Comparison of ENCODE assay signal across 8 cellular contexts in the genomic region with DNA sequence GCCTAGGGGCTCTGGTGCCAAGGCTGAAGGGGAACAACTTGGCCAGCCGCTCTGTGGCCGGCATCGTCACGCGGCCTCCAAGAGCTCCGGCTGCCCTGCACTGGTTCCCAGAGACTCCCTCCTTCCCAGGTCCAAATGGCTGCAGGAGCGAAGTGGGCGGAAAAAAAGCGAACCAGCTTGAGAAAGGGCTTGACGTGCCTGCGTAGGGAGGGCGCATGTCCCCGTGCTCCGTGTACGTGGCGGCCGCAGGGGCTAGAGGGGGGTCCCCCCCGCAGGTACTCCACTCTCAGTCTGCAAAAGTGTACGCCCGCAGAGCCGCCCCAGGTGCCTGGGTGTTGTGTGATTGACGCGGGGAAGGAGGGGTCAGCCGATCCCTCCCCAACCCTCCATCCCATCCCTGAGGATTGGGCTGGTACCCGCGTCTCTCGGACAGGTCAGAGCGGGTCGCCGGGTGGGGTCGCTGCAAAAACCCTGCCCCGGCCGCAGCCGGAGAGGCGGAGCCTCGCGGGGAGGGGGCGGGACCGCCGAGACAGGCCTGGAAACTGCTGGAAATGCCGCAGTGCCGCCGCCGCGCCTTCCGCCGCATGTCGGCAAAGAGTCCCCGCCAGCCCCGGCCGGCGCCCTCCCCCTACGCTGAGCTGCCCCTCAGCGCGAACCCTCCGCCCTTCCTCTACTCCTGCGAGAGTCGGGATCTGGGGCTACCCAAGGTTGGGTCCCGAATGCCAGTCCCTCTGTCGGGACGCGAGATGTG. TPM values are rescaled to one million over a fixed set of nuclear protein-coding genes. Genes with fewer than 3 reads are reported as not detected.
DNase-seq lines count a peak whose midpoint lies in the region; ATAC-seq and TF ChIP-seq lines count a peak whose summit lies in the region.

No MANE protein-coding gene starts in this region.

- TF ChIP-seq POLR2A in IMR-90 (IDR thresholded peaks at IDR 0.05; ENCODE audit: low read depth, low read length) (no peak), gastroesophageal sphincter (IDR thresholded peaks at IDR 0.05) (no peak)

- TF ChIP-seq RAD21 in IMR-90 (IDR thresholded peaks at IDR 0.05; ENCODE audit: low read length): no peak

- H2BK20ac ChIP-seq in IMR-90 (ENCODE audit: low read depth, low read length): 0 out of 2 replicates have a peak overlapping the region, but pooled peaks have one; percentile 3

- CTCF ChIA-PET in IMR-90 (lab: Yijun Ruan, JAX) (interaction anchor here (0.6 to 1.2 kb wide), 4 partner anchors 9 to 74 kb away, joined by 3 to 6 read pairs (median 4); no protein-coding TSS in a partner anchor), RWPE1 (lab: Yijun Ruan, JAX) (interaction anchor here (0.9 to 1.1 kb wide), 3 partner anchors 9 to 73 kb away, joined by 3 to 6 read pairs (median 4); partner anchors contain the start of gene MYMX)

- peak overlapping the region; percentile 75 for H4K91ac ChIP-seq in IMR-90 (ENCODE audit: insufficient read depth, low read depth, low read length)

- in situ Hi-C loops in IMR-90 (cut with MboI; ENCODE audit: low sequenced_read_pairs): no loop called here

- peak overlapping the region; percentile 83 for H3K4me3 ChIP-seq in DOHH2 (ENCODE audit: low read length)
- H3K4me3 ChIP-seq in IMR-90 (ENCODE audit: insufficient read depth, low read depth, low read length): peak overlapping the region; percentile 85
- H3K4me3 ChIP-seq in gastroesophageal sphincter: peak overlapping the region; percentile 63 to 79

- H4K8ac ChIP-seq in IMR-90 (ENCODE audit: low read depth in 2 of 2, low read length in 2 of 2): peak overlapping the region; percentile 60 to 87

- intact Hi-C loops in IMR-90 (cut with micrococcal nuclease): no loop called here

- peak overlapping the region; percentile 87 for H3K23ac ChIP-seq in IMR-90 (ENCODE audit: low read depth, low read length)

- peak overlapping the region; percentile 87 for H3K14ac ChIP-seq in IMR-90 (replicated peaks; ENCODE audit: low read depth, low read length)

- H4K20me1 ChIP-seq in DOHH2 (ENCODE audit: control insufficient read depth, insufficient read depth, low read depth, low read length) (peaks cover 34% of the 10 kb centered on the region), IMR-90 (ENCODE audit: insufficient read depth, low read length) (peaks cover 42% of the 10 kb centered on the region)

- 0 out of 2 replicates have a peak overlapping the region, but pooled peaks have one; percentile 40 for H3K56ac ChIP-seq in IMR-90 (ENCODE audit: extremely low read depth, insufficient read depth, low read length)

- peak overlapping the region; percentile 71 for H2AK5ac ChIP-seq in IMR-90 (ENCODE audit: low read depth, low read length)

- H3K18ac ChIP-seq in IMR-90 (ENCODE audit: low read depth, low read length): peak overlapping the region; percentile 63

- DNase-seq in IMR-90 (peak; percentile 81), RWPE1 (ENCODE audit: low spot score) (peak; percentile 75), nucleus accumbens (lab: John Stamatoyannopoulos, UW) (peak; percentile 41 to 95 (median 82))
- peak; percentile 63 to 75 (median 72) for DNase-seq in activated naive CD4-positive, alpha-beta T cell (lab: John Stamatoyannopoulos, UW)

- no CpG with 5 or more reads among the region's 62 CpGs for WGBS in IMR-90 (ENCODE audit: extremely low coverage in 2 of 2, insufficient read length in 1 of 2), 2 experiments
- 0% methylated on average over 10 of the region's 62 CpGs; no CpG with 5 or more reads in 1 of the 2 donors for WGBS in gastroesophageal sphincter (ENCODE audit: low coverage in 1 of 2), 2 donors

- peaks cover 18% of the 10 kb centered on the region for H3K9me1 ChIP-seq in IMR-90 (ENCODE audit: insufficient read depth, low read length)

- dilution Hi-C loops in IMR-90 (cut with HindIII; ENCODE audit: low sequenced_read_pairs, unreplicated experiment): no loop called here

- H3K4me2 ChIP-seq in DOHH2 (ENCODE audit: low read length) (peak overlapping the region; percentile 80), IMR-90 (ENCODE audit: low read depth, low read length) (peak overlapping the region; percentile 89)

- peaks cover 44% of the 10 kb centered on the region for H3F3A ChIP-seq in DOHH2 (ENCODE audit: control insufficient read depth, insufficient read depth)

- peak overlapping the region; percentile 86 for H3K4ac ChIP-seq in IMR-90 (ENCODE audit: low read depth, low read length)

- peak overlapping the region; percentile 37; the same call in 2 of the 3 replicates for H2BK15ac ChIP-seq in IMR-90 (ENCODE audit: low read depth, low read length)

- no peaks in the 10 kb centered on the region for H3K9me2 ChIP-seq in DOHH2 (replicated peaks; ENCODE audit: control insufficient read depth, low read length)

- H3K27ac ChIP-seq in DOHH2 (ENCODE audit: low read depth, low read length): peak overlapping the region; percentile 83
- peak overlapping the region; percentile 59 for H3K27ac ChIP-seq in IMR-90 (ENCODE audit: insufficient read depth, low read length)
- peak overlapping the region; percentile 91 for H3K27ac ChIP-seq in RWPE1
- H3K27ac ChIP-seq in gastroesophageal sphincter: peak overlapping the region; percentile 87 to 100 (median 98)
- H3K27ac ChIP-seq in temporal lobe (ENCODE audit: low read depth, low read length): peak overlapping the region; percentile 100

- POLR2A ChIA-PET in IMR-90 (lab: Charles Lee; ENCODE audit: unreplicated experiment): interaction anchor here (0.5 to 3.0 kb wide), 4 partner anchors 9 to 11 kb away, joined by 4 to 27 read pairs (median 9); partner anchors contain the start of gene SLC35B2
- POLR2A ChIA-PET in RWPE1 (lab: Yijun Ruan, JAX; ENCODE audit: low non-redundant PET): interaction anchor here (0.6 to 1.3 kb wide), 6 partner anchors 8 to 112 kb away, joined by 3 to 6 read pairs (median 4); partner anchors contain the start of gene SLC35B2

- peaks cover 32% of the 10 kb centered on the region for H3K4me1 ChIP-seq in DOHH2 (ENCODE audit: control insufficient read depth, low read length)
- peaks cover 5% of the 10 kb centered on the region for H3K4me1 ChIP-seq in IMR-90 (ENCODE audit: control insufficient read depth, insufficient read depth, low read length)
- H3K4me1 ChIP-seq in gastroesophageal sphincter: peaks cover 0 to 44% (median 18%) of the 10 kb centered on the region in 3 donors

- peaks cover 9 to 47% of the 10 kb centered on the region in 2 experiments for H3K79me1 ChIP-seq in IMR-90 (ENCODE audit: low read depth in 1 of 2, low read length in 2 of 2)

- peak overlapping the region; percentile 78 for H2BK5ac ChIP-seq in IMR-90 (ENCODE audit: low read depth, low read length, poor library complexity, severe bottlenecking)

- TF ChIP-seq CTCF in DOHH2 (IDR thresholded peaks at IDR 0.05; ENCODE audit: low read depth, low read length, poor library complexity, severe bottlenecking) (peak; percentile 78), IMR-90 (conservative IDR thresholded peaks at IDR 0.05; ENCODE audit: low read depth, low read length) (peak; percentile 26), RWPE1 (conservative IDR thresholded peaks at IDR 0.05; ENCODE audit: low read depth) (peak; percentile 52), gastroesophageal sphincter (IDR thresholded peaks at IDR 0.05) (peak in 1 of 4 experiments; percentile 73)

- H3K79me2 ChIP-seq in DOHH2 (ENCODE audit: control insufficient read depth, low read length): peaks cover 45% of the 10 kb centered on the region

- H2AK9ac ChIP-seq in IMR-90 (replicated peaks; ENCODE audit: low read depth, low read length, poor library complexity): peak overlapping the region; percentile 100

- H3K27me3 ChIP-seq in DOHH2 (ENCODE audit: control insufficient read depth, low read length): no peaks in the 10 kb centered on the region
- no peaks in the 10 kb centered on the region for H3K27me3 ChIP-seq in IMR-90 (ENCODE audit: control insufficient read depth, insufficient read depth, low read length)
- H3K27me3 ChIP-seq in gastroesophageal sphincter: no peaks in the 10 kb centered on the region

- ATAC-seq in GM21529 (IDR thresholded peaks at IDR 0.05; ENCODE audit: unreplicated experiment) (peak; percentile 57), IMR-90 (ENCODE audit: low read depth) (peak; percentile 83), gastroesophageal sphincter (peak; percentile 77)

- peak overlapping the region; percentile 75 for H2BK120ac ChIP-seq in IMR-90 (ENCODE audit: low read depth, low read length)

- no TSS peak for BruUV-seq in IMR-90 (replicated peaks; lab: Mats Ljungman, UMichigan)

- H3K9me3 ChIP-seq in DOHH2 (ENCODE audit: control insufficient read depth, insufficient read depth, low read length) (no peaks in the 10 kb centered on the region), IMR-90 (ENCODE audit: control insufficient read depth, insufficient read depth, low read length) (no peaks in the 10 kb centered on the region), gastroesophageal sphincter (no peaks in the 10 kb centered on the region)

- H4K5ac ChIP-seq in IMR-90 (ENCODE audit: low read depth, low read length): peak overlapping the region; percentile 69

- H3K9ac ChIP-seq in IMR-90 (ENCODE audit: low read depth, low read length): peak overlapping the region; percentile 52

- peak overlapping the region; percentile 100 for H2AFZ ChIP-seq in IMR-90 (replicated peaks; ENCODE audit: low read length, poor library complexity)

- TF ChIP-seq EP300 in gastroesophageal sphincter (IDR thresholded peaks at IDR 0.05): no peak

- H3K36me3 ChIP-seq in DOHH2 (ENCODE audit: control insufficient read depth, low read length): peaks cover 42% of the 10 kb centered on the region
- peaks cover 20% of the 10 kb centered on the region for H3K36me3 ChIP-seq in IMR-90 (ENCODE audit: control insufficient read depth, insufficient read depth, low read length)
- H3K36me3 ChIP-seq in gastroesophageal sphincter: peaks cover 0 to 28% of the 10 kb centered on the region in 2 donors

RNA-seq across cellular contexts. Expression of gene HSP90AB1, which starts 0.8 kb away (rescaled TPM):
- total RNA-seq in IMR-90 (2012; rRNA removed) (1,307 and 1,440 TPM in 2 replicates), gastroesophageal sphincter (100 to 1,000 TPM; 553 to 749 (median 626) TPM), temporal lobe (440 TPM)
- polyA plus RNA-seq in IMR-90 (2012; rRNA removed): 771 and 887 TPM in 2 replicates
- 246 and 656 TPM in 2 replicates for polyA plus RNA-seq in IMR-90 (2012; cell fraction: cytosol; rRNA removed)
- polyA plus RNA-seq in IMR-90 (2012; cell fraction: nucleus; rRNA removed; ENCODE audit: low replicate concordance): 158 and 414 TPM in 2 replicates

RNA-seq across cellular contexts. Expression of gene SLC35B2, which starts 11.2 kb away (rescaled TPM):
- total RNA-seq in IMR-90 (2012; rRNA removed): 41.7 and 51.4 TPM in 2 replicates
- polyA plus RNA-seq in IMR-90 (2012; rRNA removed): 89.9 and 94.8 TPM in 2 replicates
- 91.0 and 123 TPM in 2 replicates for polyA plus RNA-seq in IMR-90 (2012; cell fraction: cytosol; rRNA removed)
- polyA plus RNA-seq in IMR-90 (2012; cell fraction: nucleus; rRNA removed; ENCODE audit: low replicate concordance): 64.5 and 76.3 TPM in 2 replicates
- 10 to 100 TPM; 21.3 to 34.0 (median 25.6) TPM for total RNA-seq in gastroesophageal sphincter
- 23.8 TPM for total RNA-seq in temporal lobe

RNA-seq across cellular contexts. Expression of gene NFKBIE, which starts 19.3 kb away (rescaled TPM):
- total RNA-seq in IMR-90 (2012; rRNA removed) (7.5 and 7.9 TPM in 2 replicates), gastroesophageal sphincter (10 to 100 TPM in 1 of 4 donors, 1 to 10 TPM in 3; 4.2 to 13.4 (median 5.7) TPM), temporal lobe (8.1 TPM)
- polyA plus RNA-seq in IMR-90 (2012; rRNA removed): 13.0 and 16.7 TPM in 2 replicates
- polyA plus RNA-seq in IMR-90 (2012; cell fraction: cytosol; rRNA removed): 17.6 and 22.6 TPM in 2 replicates
- polyA plus RNA-seq in IMR-90 (2012; cell fraction: nucleus; rRNA removed; ENCODE audit: low replicate concordance): 14.5 and 23.0 TPM in 2 replicates

RNA-seq across cellular contexts. Expression of gene SLC29A1, which starts 22.7 kb away (rescaled TPM):
- 4.1 and 4.7 TPM in 2 replicates for total RNA-seq in IMR-90 (2012; rRNA removed)
- 22.1 and 23.2 TPM in 2 replicates for polyA plus RNA-seq in IMR-90 (2012; rRNA removed)
- 20.7 and 23.2 TPM in 2 replicates for polyA plus RNA-seq in IMR-90 (2012; cell fraction: cytosol; rRNA removed)
- 33.9 and 57.0 TPM in 2 replicates for polyA plus RNA-seq in IMR-90 (2012; cell fraction: nucleus; rRNA removed; ENCODE audit: low replicate concordance)
- 100 to 1,000 TPM; 101 to 281 (median 134) TPM for total RNA-seq in gastroesophageal sphincter
- total RNA-seq in temporal lobe: 5.4 TPM

RNA-seq across cellular contexts. Expression of gene TMEM151B, which starts 24.2 kb away (rescaled TPM):
- total RNA-seq in IMR-90 (2012; rRNA removed) (not detected in 2 replicates), gastroesophageal sphincter (under 1 TPM in 2 of 4 donors, not detected in 2; 0.27 to 0.69 TPM), temporal lobe (44.5 TPM)
- not detected in 2 replicates for polyA plus RNA-seq in IMR-90 (2012; rRNA removed)
- polyA plus RNA-seq in IMR-90 (2012; cell fraction: cytosol; rRNA removed): 0.01 TPM in 1 of 2 replicates, not detected in the other
- polyA plus RNA-seq in IMR-90 (2012; cell fraction: nucleus; rRNA removed; ENCODE audit: low replicate concordance): 0.06 and 0.15 TPM in 2 replicates

Comparison
In these comparisons a context has a peak if more than half of its experiments do, and no peak if none do; other contexts are left out.
1. Peak in every context shown above with its lines: DNase-seq, ATAC-seq, H3K4me3 ChIP-seq and H3K27ac ChIP-seq.